9 cellular contexts compared by ENCODE assay signal in genomic region chr18:75041586-75041985, GRCh38.
A peak's percentile ranks its signal among the peaks of the same experiment; 100 is the strongest.
DNase-seq lines count a peak whose midpoint lies in the region; ATAC-seq and TF ChIP-seq lines count a peak whose summit lies in the region.
"Had no signal": no experiment of that assay in that cellular context is flagged by ENCODE, and none has a peak within 500 bp of the region (broad histone marks: within the 10 kb centered on the region; RNA-seq: fewer than 3 reads in every experiment).

No MANE protein-coding gene starts in this region.

- no peak overlapping the region for H3K27ac ChIP-seq in WERI-Rb-1

- ATAC-seq in HG03378 (IDR thresholded peaks at IDR 0.05; ENCODE audit: unreplicated experiment): no peak

- DNase-seq in AG08396 (ENCODE audit: low spot score) (peak; percentile 48), HFFc6 (peak; percentile 3), WERI-Rb-1 (no peak), iPS-NIHi7 (ENCODE audit: extremely low spot score) (peak; percentile 40), islet precursor cell (no peak), NCI-H2081 treated with DMSO at 0.1 percent for 48 hours (lab: John Stamatoyannopoulos, UW) (no peak)
- DNase-seq in activated naive CD4-positive, alpha-beta T cell treated with anti-CD3 and anti-CD28 coated beads, Interleukin-2, amount 10 ng/mL, durations not matched to agents 7 days and 5 days: no peak

- no peaks in the 10 kb centered on the region for H3K36me3 ChIP-seq in WERI-Rb-1

- peaks cover 7% of the 10 kb centered on the region for H3K4me1 Mint-ChIP-seq in HFFc6 (ENCODE audit: low read depth)
- no peaks in the 10 kb centered on the region for H3K4me1 Mint-ChIP-seq in activated naive CD4-positive, alpha-beta T cell treated with anti-CD3 and anti-CD28 coated beads, Interleukin-2, amount 10 ng/mL, durations not matched to agents 7 days and 5 days

- no peaks in the 10 kb centered on the region for H3K9me3 ChIP-seq in WERI-Rb-1 (ENCODE audit: severe bottlenecking)

- no peaks in the 10 kb centered on the region for H3K9me3 Mint-ChIP-seq in HFFc6
- H3K9me3 Mint-ChIP-seq in activated naive CD4-positive, alpha-beta T cell treated with anti-CD3 and anti-CD28 coated beads, Interleukin-2, amount 10 ng/mL, durations not matched to agents 7 days and 5 days: no peaks in the 10 kb centered on the region
- H3K9me3 Mint-ChIP-seq: T-helper 1 cell treated with Interleukin-12 subunit alpha and Interleukin-12 subunit beta and Interleukin-4 antibody, amounts not matched to agents 30 μg/mL and 1 μg/mL, for 36 hours had no signal

- CTCF ChIA-PET in activated naive CD4-positive, alpha-beta T cell treated with anti-CD3 and anti-CD28 coated beads, Interleukin-2, amount 10 ng/mL, durations not matched to agents 7 days and 5 days (lab: Charles Lee): interaction anchor here (0.6 to 1.4 kb wide), 2 partner anchors 21 to 101 kb away, joined by 3 to 4 read pairs; no protein-coding TSS in a partner anchor

- no peak overlapping the region for H3K4me3 Mint-ChIP-seq in HFFc6
- H3K4me3 Mint-ChIP-seq in activated naive CD4-positive, alpha-beta T cell treated with anti-CD3 and anti-CD28 coated beads, Interleukin-2, amount 10 ng/mL, durations not matched to agents 7 days and 5 days: no peak overlapping the region
- H3K4me3 Mint-ChIP-seq: T-helper 1 cell treated with Interleukin-12 subunit alpha and Interleukin-12 subunit beta and Interleukin-4 antibody, amounts not matched to agents 30 μg/mL and 1 μg/mL, for 36 hours had no signal

- H3K27ac Mint-ChIP-seq in HFFc6: no peak overlapping the region
- H3K27ac Mint-ChIP-seq in activated naive CD4-positive, alpha-beta T cell treated with anti-CD3 and anti-CD28 coated beads, Interleukin-2, amount 10 ng/mL, durations not matched to agents 7 days and 5 days: no peak overlapping the region
- H3K27ac Mint-ChIP-seq: T-helper 1 cell treated with Interleukin-12 subunit alpha and Interleukin-12 subunit beta and Interleukin-4 antibody, amounts not matched to agents 30 μg/mL and 1 μg/mL, for 36 hours had no signal

- no peak overlapping the region for H3K4me3 ChIP-seq in WERI-Rb-1 (ENCODE audit: low read depth, low read length)

- H3K27me3 ChIP-seq in WERI-Rb-1 (ENCODE audit: insufficient read depth, low read depth, severe bottlenecking): no peaks in the 10 kb centered on the region

- peak; percentile 72 for TF ChIP-seq CTCF in HFFc6 (IDR thresholded peaks at IDR 0.05)
- peak; percentile 70 for TF ChIP-seq CTCF in WERI-Rb-1 (IDR thresholded peaks at IDR 0.05; ENCODE audit: low read depth, low read length)

- no peaks in the 10 kb centered on the region for H3K36me3 Mint-ChIP-seq in HFFc6 (ENCODE audit: low read depth)
- no peaks in the 10 kb centered on the region for H3K36me3 Mint-ChIP-seq in activated naive CD4-positive, alpha-beta T cell treated with anti-CD3 and anti-CD28 coated beads, Interleukin-2, amount 10 ng/mL, durations not matched to agents 7 days and 5 days

- H3K27me3 Mint-ChIP-seq in HFFc6 (ENCODE audit: insufficient read depth): no peaks in the 10 kb centered on the region
- H3K27me3 Mint-ChIP-seq in activated naive CD4-positive, alpha-beta T cell treated with anti-CD3 and anti-CD28 coated beads, Interleukin-2, amount 10 ng/mL, durations not matched to agents 7 days and 5 days: no peaks in the 10 kb centered on the region

Comparison
In these comparisons a context has a peak if more than half of its experiments do, and no peak if none do; other contexts are left out.
1. DNase-seq: peak in AG08396 (single experiment), HFFc6 (single experiment) and iPS-NIHi7 (single experiment); none in WERI-Rb-1 (single experiment), activated naive CD4-positive, alpha-beta T cell treated with anti-CD3 and anti-CD28 coated beads, Interleukin-2, amount 10 ng/mL, durations not matched to agents 7 days and 5 days (single experiment), islet precursor cell (single experiment) and NCI-H2081 treated with DMSO at 0.1 percent for 48 hours (single experiment).